Comparison of ENCODE assay signal across 17 cellular contexts in the genomic region with DNA sequence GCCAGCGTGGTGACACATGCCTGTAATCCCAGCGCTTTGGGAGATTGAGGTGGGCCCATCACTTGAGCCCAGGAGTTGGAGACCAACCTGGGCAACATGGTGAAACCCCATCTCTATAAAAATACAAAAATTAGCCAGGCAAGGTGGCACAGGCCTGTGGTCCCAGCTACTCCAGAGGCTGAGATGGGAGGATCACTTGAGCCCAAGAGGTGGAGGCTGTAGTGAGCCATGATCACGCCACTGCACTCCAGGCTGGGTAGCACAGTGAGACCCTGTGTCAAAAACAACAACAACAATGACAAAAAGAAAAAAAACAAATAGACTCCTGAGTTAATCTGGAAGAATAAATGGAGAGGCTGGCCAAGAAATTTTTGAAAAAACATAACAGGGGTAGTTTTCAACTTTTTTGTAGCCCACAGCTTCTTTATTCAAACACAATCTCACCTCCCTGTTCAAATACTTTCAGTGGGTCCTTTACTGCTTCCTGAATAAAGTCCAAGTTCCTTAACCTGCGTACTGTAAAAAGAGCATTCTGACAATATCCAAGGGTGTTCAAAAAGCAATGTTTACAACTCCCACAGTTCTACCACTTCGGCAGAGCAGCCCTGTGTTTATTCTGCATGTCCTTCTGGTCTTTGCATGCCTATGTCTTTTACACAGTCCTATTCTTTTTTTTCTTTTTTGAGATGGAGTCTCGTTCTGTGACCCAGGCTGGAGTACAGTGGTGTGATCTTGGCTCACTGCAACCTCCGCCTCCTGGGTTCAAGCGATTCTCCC. TPM values are rescaled to one million over a fixed set of nuclear protein-coding genes. Genes with fewer than 3 reads are reported as not detected.
DNase-seq lines count a peak whose midpoint lies in the region; ATAC-seq and TF ChIP-seq lines count a peak whose summit lies in the region.
"Had no signal": no experiment of that assay in that cellular context is flagged by ENCODE, and none has a peak within 500 bp of the region (broad histone marks: within the 10 kb centered on the region; RNA-seq: fewer than 3 reads in every experiment).

No MANE protein-coding gene starts in this region.

- POLR2A ChIA-PET in activated CD4-positive, alpha-beta memory T cell treated with anti-CD3 and anti-CD28 coated beads for 36 hours (lab: Charles Lee): no interaction called here
- POLR2A ChIA-PET in activated CD4-positive, alpha-beta memory T cell treated with anti-CD3 and anti-CD28 coated beads, Interleukin-2, amount 10 ng/mL, durations not matched to agents 7 days and 5 days (lab: Charles Lee): interaction anchor here (1.2 to 2.2 kb wide), 2 partner anchors 10 to 13 kb away, joined by 3 to 7 read pairs; no protein-coding TSS in a partner anchor

- no peaks in the 10 kb centered on the region for H3K9me2 ChIP-seq in hepatocyte (replicated peaks; ENCODE audit: insufficient read depth)

- no peaks in the 10 kb centered on the region for H3K27me3 Mint-ChIP-seq in activated CD4-positive, alpha-beta memory T cell treated with anti-CD3 and anti-CD28 coated beads for 36 hours
- H3K27me3 Mint-ChIP-seq in activated CD4-positive, alpha-beta memory T cell treated with anti-CD3 and anti-CD28 coated beads, Interleukin-2, amount 10 ng/mL, durations not matched to agents 7 days and 5 days: no peaks in the 10 kb centered on the region
- H3K27me3 Mint-ChIP-seq: CD4-positive, alpha-beta memory T cell had no signal

- H3K27ac ChIP-seq in hepatocyte: peak overlapping the region; percentile 58
- H3K27ac ChIP-seq in muscle layer of colon (ENCODE audit: low read depth, low read length): peak overlapping the region; percentile 24
- peak overlapping the region; percentile 37 to 79 (median 62) for H3K27ac ChIP-seq in transverse colon
- H3K27ac ChIP-seq in aorta (ENCODE audit: low read depth in 1 of 2, low read length in 2 of 2): peak overlapping the region in 1 of 2 donors; percentile 8

- TF ChIP-seq EP300 in transverse colon (IDR thresholded peaks at IDR 0.05; ENCODE audit: low read depth): no peak

- no peaks in the 10 kb centered on the region for H3K9me3 Mint-ChIP-seq in activated CD4-positive, alpha-beta memory T cell treated with anti-CD3 and anti-CD28 coated beads for 36 hours
- H3K9me3 Mint-ChIP-seq in activated CD4-positive, alpha-beta memory T cell treated with anti-CD3 and anti-CD28 coated beads, Interleukin-2, amount 10 ng/mL, durations not matched to agents 7 days and 5 days: no peaks in the 10 kb centered on the region
- H3K9me3 Mint-ChIP-seq: CD4-positive, alpha-beta memory T cell had no signal

- intact Hi-C loops in activated CD4-positive, alpha-beta memory T cell treated with anti-CD3 and anti-CD28 coated beads for 36 hours (cut with micrococcal nuclease): no loop called here
- intact Hi-C loops in transverse colon (cut with DNase I; ENCODE audit: low total_unique reads): no loop called here
- intact Hi-C loops in aorta (cut with DNase I): no loop called here

- TF ChIP-seq POLR2A in transverse colon (IDR thresholded peaks at IDR 0.05): no peak

- H3K27ac Mint-ChIP-seq in activated CD4-positive, alpha-beta memory T cell treated with anti-CD3 and anti-CD28 coated beads for 36 hours: no peak overlapping the region
- H3K27ac Mint-ChIP-seq in activated CD4-positive, alpha-beta memory T cell treated with anti-CD3 and anti-CD28 coated beads, Interleukin-2, amount 10 ng/mL, durations not matched to agents 7 days and 5 days: no peak overlapping the region

- H4K20me1 ChIP-seq in hepatocyte (ENCODE audit: insufficient read depth, poor library complexity, severe bottlenecking): no peaks in the 10 kb centered on the region

- H3K4me3 Mint-ChIP-seq in activated CD4-positive, alpha-beta memory T cell treated with anti-CD3 and anti-CD28 coated beads for 36 hours: peak overlapping the region; percentile 26
- H3K4me3 Mint-ChIP-seq in activated CD4-positive, alpha-beta memory T cell treated with anti-CD3 and anti-CD28 coated beads, Interleukin-2, amount 10 ng/mL, durations not matched to agents 7 days and 5 days: no peak overlapping the region
- H3K4me3 Mint-ChIP-seq: CD4-positive, alpha-beta memory T cell had no signal

- no peaks in the 10 kb centered on the region for H3K27me3 ChIP-seq in hepatocyte
- no peaks in the 10 kb centered on the region for H3K27me3 ChIP-seq in muscle layer of colon (ENCODE audit: control insufficient read depth in 1 of 2, insufficient read depth in 2 of 2, low read length in 2 of 2)
- no peaks in the 10 kb centered on the region for H3K27me3 ChIP-seq in transverse colon
- no peaks in the 10 kb centered on the region for H3K27me3 ChIP-seq in aorta (ENCODE audit: control insufficient read depth in 1 of 2, insufficient read depth in 2 of 2, low read length in 1 of 2)
- H3K27me3 ChIP-seq: BE2C had no signal

- in situ Hi-C loops in transverse colon (cut with MboI; ENCODE audit: low pct_ligation_motif_present in 1 of 4, low pct_unique_long_range_greater_than_20kb in 1 of 4, low sequenced_read_pairs in 3 of 4): no loop called here

- H3K4me2 ChIP-seq in hepatocyte: peak overlapping the region; percentile 25

- no peak overlapping the region for H3K9ac ChIP-seq in muscle layer of colon (ENCODE audit: low read length)

- no peak for ATAC-seq in aorta (ENCODE audit: low FRiP score)
- no peak for ATAC-seq in GM21381 (IDR thresholded peaks at IDR 0.05; ENCODE audit: unreplicated experiment)

- no peak overlapping the region for H2AFZ ChIP-seq in hepatocyte

- CTCF ChIA-PET in activated CD4-positive, alpha-beta memory T cell treated with anti-CD3 and anti-CD28 coated beads for 36 hours (lab: Charles Lee): no interaction called here
- CTCF ChIA-PET in activated CD4-positive, alpha-beta memory T cell treated with anti-CD3 and anti-CD28 coated beads, Interleukin-2, amount 10 ng/mL, durations not matched to agents 7 days and 5 days (lab: Charles Lee): no interaction called here

- H3K4me1 ChIP-seq in hepatocyte (ENCODE audit: insufficient read depth) (peaks cover 16% of the 10 kb centered on the region), muscle layer of colon (ENCODE audit: insufficient read depth, low read length) (peaks cover 39% of the 10 kb centered on the region), transverse colon (peaks cover 19 to 59% (median 25%) of the 10 kb centered on the region in 4 donors), aorta (ENCODE audit: control insufficient read depth in 1 of 2, insufficient read depth in 2 of 2, low read length in 2 of 2) (peaks cover 0 to 4% of the 10 kb centered on the region in 2 donors)
- H3K4me1 ChIP-seq: BE2C had no signal

- H3K36me3 ChIP-seq in hepatocyte (replicated peaks; ENCODE audit: insufficient read depth, low read depth): no peaks in the 10 kb centered on the region
- no peaks in the 10 kb centered on the region for H3K36me3 ChIP-seq in muscle layer of colon (ENCODE audit: insufficient read depth, low read length)
- no peaks in the 10 kb centered on the region for H3K36me3 ChIP-seq in transverse colon
- no peaks in the 10 kb centered on the region for H3K36me3 ChIP-seq in aorta (ENCODE audit: control insufficient read depth in 1 of 2, insufficient read depth in 2 of 2, low read length in 1 of 2)
- H3K36me3 ChIP-seq: BE2C had no signal

- no peak for DNase-seq in activated CD4-positive, alpha-beta memory T cell treated with anti-CD3 and anti-CD28 coated beads for 36 hours
- DNase-seq in activated CD4-positive, alpha-beta memory T cell treated with anti-CD3 and anti-CD28 coated beads, Interleukin-2, amount 10 ng/mL, durations not matched to agents 7 days and 5 days: no peak
- DNase-seq in hepatocyte (ENCODE audit: low spot score) (no peak), transverse colon (no peak), aorta (no peak), NCI-H345 (lab: John Stamatoyannopoulos, UW) (no peak)
- DNase-seq: 8988T; BE2C; CD4-positive, alpha-beta memory T cell; DMS79; H7; NCI-H187; NCI-H446 treated with DMSO at 0.1 percent for 48 hours; NCI-H748 treated with DMSO at 0.1 percent for 48 hours; RPMI8226 had no signal

- peaks cover 15% of the 10 kb centered on the region for H3K79me2 ChIP-seq in hepatocyte

- H3K36me3 Mint-ChIP-seq in activated CD4-positive, alpha-beta memory T cell treated with anti-CD3 and anti-CD28 coated beads for 36 hours: no peaks in the 10 kb centered on the region
- H3K36me3 Mint-ChIP-seq in activated CD4-positive, alpha-beta memory T cell treated with anti-CD3 and anti-CD28 coated beads, Interleukin-2, amount 10 ng/mL, durations not matched to agents 7 days and 5 days (ENCODE audit: low read depth): no peaks in the 10 kb centered on the region
- H3K36me3 Mint-ChIP-seq: CD4-positive, alpha-beta memory T cell had no signal

- TF ChIP-seq CTCF in hepatocyte (IDR thresholded peaks at IDR 0.05; ENCODE audit: poor library complexity): no peak
- TF ChIP-seq CTCF in transverse colon (IDR thresholded peaks at IDR 0.05): no peak

- peaks cover 13% of the 10 kb centered on the region for H3K4me1 Mint-ChIP-seq in activated CD4-positive, alpha-beta memory T cell treated with anti-CD3 and anti-CD28 coated beads for 36 hours (ENCODE audit: low read depth)
- H3K4me1 Mint-ChIP-seq in activated CD4-positive, alpha-beta memory T cell treated with anti-CD3 and anti-CD28 coated beads, Interleukin-2, amount 10 ng/mL, durations not matched to agents 7 days and 5 days: peaks cover 20% of the 10 kb centered on the region

- H3K9me3 ChIP-seq in hepatocyte (ENCODE audit: low read depth): no peaks in the 10 kb centered on the region
- H3K9me3 ChIP-seq in muscle layer of colon (ENCODE audit: low read length): no peaks in the 10 kb centered on the region
- H3K9me3 ChIP-seq in transverse colon: no peaks in the 10 kb centered on the region
- no peaks in the 10 kb centered on the region for H3K9me3 ChIP-seq in aorta (ENCODE audit: control insufficient read depth, low read length)
- H3K9me3 ChIP-seq: BE2C had no signal

- WGBS in hepatocyte (ENCODE audit: low lambda C conversion rate, missing lambda C conversion rate): 81% methylated on average over 8 of the region's 8 CpGs
- 67 to 72% methylated on average over 5 to 8 of the region's 8 CpGs for WGBS in transverse colon (ENCODE audit: low coverage in 1 of 2), 2 donors
- 87 to 89% methylated on average over 8 of the region's 8 CpGs for WGBS in aorta, 2 donors

- H3K4me3 ChIP-seq in hepatocyte (no peak overlapping the region), muscle layer of colon (ENCODE audit: low read depth in 1 of 2, low read length in 2 of 2) (no peak overlapping the region), transverse colon (no peak overlapping the region), aorta (ENCODE audit: low read length in 2 of 2) (no peak overlapping the region)

RNA-seq across cellular contexts. Expression of a gene that starts 53.5 kb away (rescaled TPM):
- 100 to 1,000 TPM; 238 to 240 TPM for total RNA-seq in activated CD4-positive, alpha-beta memory T cell treated with anti-CD3 and anti-CD28 coated beads for 36 hours
- total RNA-seq in activated CD4-positive, alpha-beta memory T cell treated with anti-CD3 and anti-CD28 coated beads, Interleukin-2, amount 10 ng/mL, durations not matched to agents 7 days and 5 days: 100 to 1,000 TPM; 242 to 248 TPM
- 42.7 and 49.0 TPM in 2 replicates for total RNA-seq in hepatocyte
- 64.1 and 81.4 TPM in 2 replicates for polyA plus RNA-seq in hepatocyte
- 100 to 1,000 TPM in 3 of 4 donors, 10 to 100 TPM in 1; 98.5 to 147 (median 122) TPM for total RNA-seq in transverse colon
- 100 to 1,000 TPM; 234 to 348 TPM for total RNA-seq in aorta
- 100 to 1,000 TPM; 100 to 105 TPM for polyA plus RNA-seq in aorta
